Comparison of ENCODE assay signal across 20 cellular contexts in the genomic region with DNA sequence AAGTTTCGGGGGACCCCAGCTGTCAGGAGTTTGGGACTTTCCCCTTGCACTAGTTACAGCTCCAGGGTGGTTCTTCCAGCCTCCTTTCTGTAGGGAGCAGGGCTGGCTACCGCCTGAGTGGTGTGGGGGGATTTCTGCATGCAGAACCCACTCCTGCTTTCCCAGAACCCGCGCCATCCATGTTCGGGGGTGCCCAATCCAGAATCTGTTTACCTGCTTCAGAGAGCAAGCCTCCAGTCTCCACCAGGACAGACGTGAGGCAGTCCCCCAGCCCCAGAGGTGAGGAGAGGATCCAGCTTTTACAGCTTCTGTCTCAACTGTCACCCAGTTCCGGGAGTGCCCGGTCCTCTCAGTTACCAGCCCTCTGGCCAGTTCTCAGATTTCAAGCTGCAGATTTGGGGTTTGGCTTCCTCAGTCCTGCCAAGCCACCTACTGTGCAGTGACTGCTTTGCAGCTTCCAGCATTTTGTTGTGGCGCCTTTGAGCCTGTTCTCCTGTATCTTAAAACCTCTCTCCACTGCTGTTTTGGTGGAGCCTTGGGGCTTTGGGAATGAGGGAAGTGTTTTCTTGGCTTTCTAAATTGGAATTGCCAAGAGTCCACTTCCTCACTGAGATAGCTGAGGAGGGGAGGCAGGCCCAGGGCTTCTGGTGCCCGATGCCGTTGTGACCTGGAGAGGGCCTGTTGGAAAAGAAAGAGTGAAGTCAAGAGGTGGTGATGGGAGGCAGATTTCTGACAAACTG.
A peak's percentile ranks its signal among the peaks of the same experiment; 100 is the strongest.
DNase-seq lines count a peak whose midpoint lies in the region; ATAC-seq, FAIRE-seq and TF ChIP-seq lines count a peak whose summit lies in the region.
"Had no signal": no experiment of that assay in that cellular context is flagged by ENCODE, and none has a peak within 500 bp of the region (broad histone marks: within the 10 kb centered on the region; RNA-seq: fewer than 3 reads in every experiment).

No MANE protein-coding gene starts in this region.

- TF ChIP-seq POLR2A in endothelial cell of umbilical vein (IDR thresholded peaks at IDR 0.05; ENCODE audit: low read depth, low read length) = no peak

- H3K27me3 Mint-ChIP-seq in glutamatergic neuron (ENCODE audit: unreplicated experiment) = peaks cover 5% of the 10 kb centered on the region
- H3K27me3 Mint-ChIP-seq: activated CD8-positive, alpha-beta memory T cell treated with anti-CD3 and anti-CD28 coated beads, Interleukin-2, amount 10 ng/mL, durations not matched to agents 7 days and 5 days had no signal

- ATAC-seq in Right ventricle myocardium inferior (peak; percentile 34), upper lobe of right lung (no peak), HG03354 (IDR thresholded peaks at IDR 0.05; ENCODE audit: poor library complexity, severe bottlenecking, unreplicated experiment) (no peak)
- ATAC-seq: activated CD8-positive, alpha-beta memory T cell treated with anti-CD3 and anti-CD28 coated beads, Interleukin-2, amount 10 ng/mL, durations not matched to agents 7 days and 5 days; effector memory CD8-positive, alpha-beta T cell; gastroesophageal sphincter had no signal

- dilution Hi-C loops in endothelial cell of umbilical vein (cut with MboI; ENCODE audit: extremely low pct_ligation_motif_present, low sequenced_read_pairs) = no loop called here

- no peaks in the 10 kb centered on the region for H3K9me3 ChIP-seq in endothelial cell of umbilical vein (replicated peaks; ENCODE audit: control insufficient read depth, insufficient read depth, low read length)
- no peaks in the 10 kb centered on the region for H3K9me3 ChIP-seq in upper lobe of right lung
- H3K9me3 ChIP-seq: neutrophil had no signal

- H3K27me3 ChIP-seq in endothelial cell of umbilical vein (ENCODE audit: control insufficient read depth in 2 of 2, insufficient read depth in 2 of 2, low read length in 2 of 2) (no peaks in the 10 kb centered on the region), upper lobe of right lung (peaks cover 4% of the 10 kb centered on the region)
- H3K27me3 ChIP-seq: neutrophil had no signal

- peak overlapping the region; percentile 38 for H2AFZ ChIP-seq in endothelial cell of umbilical vein (ENCODE audit: low read depth, low read length)

- H3K27ac ChIP-seq in endothelial cell of umbilical vein (ENCODE audit: insufficient read depth, low read depth, low read length) (no peak overlapping the region), upper lobe of right lung (no peak overlapping the region)
- H3K27ac ChIP-seq: gastroesophageal sphincter, neutrophil had no signal

- H3K9me1 ChIP-seq in endothelial cell of umbilical vein (replicated peaks; ENCODE audit: control insufficient read depth, extremely low read depth, insufficient read depth, low read length) = no peaks in the 10 kb centered on the region

- peaks cover 20% of the 10 kb centered on the region for H3K9me3 Mint-ChIP-seq in glutamatergic neuron (ENCODE audit: unreplicated experiment)
- H3K9me3 Mint-ChIP-seq: effector memory CD8-positive, alpha-beta T cell had no signal

- no peak for TF ChIP-seq CTCF in endothelial cell of umbilical vein (IDR thresholded peaks at IDR 0.05; ENCODE audit: extremely low read depth in 1 of 2, insufficient read depth in 1 of 2, low read depth in 1 of 2, low read length in 2 of 2)
- TF ChIP-seq CTCF in upper lobe of right lung (IDR thresholded peaks at IDR 0.05) = peak; percentile 5
- TF ChIP-seq CTCF in glutamatergic neuron (IDR thresholded peaks at IDR 0.05; ENCODE audit: partially characterized antibody, unreplicated experiment) = no peak

- BruUV-seq in endothelial cell of umbilical vein (replicated peaks; lab: Mats Ljungman, UMichigan) = no TSS peak

- H3K79me2 ChIP-seq in endothelial cell of umbilical vein (ENCODE audit: control insufficient read depth, insufficient read depth, low read length) = no peaks in the 10 kb centered on the region

- H3K36me3 Mint-ChIP-seq in glutamatergic neuron (ENCODE audit: unreplicated experiment) = peaks cover 11% of the 10 kb centered on the region
- H3K36me3 Mint-ChIP-seq: activated CD8-positive, alpha-beta memory T cell treated with anti-CD3 and anti-CD28 coated beads, Interleukin-2, amount 10 ng/mL, durations not matched to agents 7 days and 5 days; brain had no signal

- no peaks in the 10 kb centered on the region for H4K20me1 ChIP-seq in endothelial cell of umbilical vein (replicated peaks; ENCODE audit: control insufficient read depth, extremely low read depth, insufficient read depth, low read length)

- no peak overlapping the region for H3K4me3 Mint-ChIP-seq in glutamatergic neuron (ENCODE audit: unreplicated experiment)
- H3K4me3 Mint-ChIP-seq: activated CD8-positive, alpha-beta memory T cell treated with anti-CD3 and anti-CD28 coated beads, Interleukin-2, amount 10 ng/mL, durations not matched to agents 7 days and 5 days; brain; effector memory CD8-positive, alpha-beta T cell had no signal

- FAIRE-seq in endothelial cell of umbilical vein (lab: Jason Lieb, UNC) = no peak

- H3K4me2 ChIP-seq in endothelial cell of umbilical vein (ENCODE audit: insufficient read depth, low read length) = no peak overlapping the region

- no peaks in the 10 kb centered on the region for H3K36me3 ChIP-seq in endothelial cell of umbilical vein (ENCODE audit: control insufficient read depth in 2 of 2, extremely low read depth in 1 of 2, insufficient read depth in 2 of 2, low read length in 2 of 2)
- no peaks in the 10 kb centered on the region for H3K36me3 ChIP-seq in upper lobe of right lung
- H3K36me3 ChIP-seq: gastroesophageal sphincter, neutrophil had no signal

- H3K9ac ChIP-seq in endothelial cell of umbilical vein (replicated peaks; ENCODE audit: extremely low read depth, insufficient read depth, low read length) = no peak overlapping the region

- H3K4me1 ChIP-seq in endothelial cell of umbilical vein (ENCODE audit: control insufficient read depth, extremely low read depth, insufficient read depth, low read length) (no peaks in the 10 kb centered on the region), upper lobe of right lung (no peaks in the 10 kb centered on the region)
- H3K4me1 ChIP-seq: gastroesophageal sphincter had no signal

- no peak for DNase-seq in Right ventricle myocardium inferior (ENCODE audit: missing footprints)
- no peak for DNase-seq in cardiac septum (ENCODE audit: low spot score)
- peak; percentile 51 for DNase-seq in NCI-H510A treated with DMSO at 0.1 percent for 48 hours (lab: John Stamatoyannopoulos, UW)
- no peak for DNase-seq in endothelial cell of umbilical vein (ENCODE audit: low read depth, low spot score)
- DNase-seq in upper lobe of right lung = peak; percentile 40
- no peak for DNase-seq in glutamatergic neuron
- DNase-seq in NCI-H446 treated with DMSO at 0.1 percent for 48 hours (lab: John Stamatoyannopoulos, UW) = no peak
- DNase-seq: activated CD4-positive, CD25-positive, alpha-beta regulatory T cell; activated CD8-positive, alpha-beta memory T cell treated with anti-CD3 and anti-CD28 coated beads, Interleukin-2, amount 10 ng/mL, durations not matched to agents 7 days and 5 days; activated naive CD4-positive, alpha-beta T cell treated with Interleukin-2 at 50 U/mL for 16 hours; AML-193; DMS153; effector memory CD8-positive, alpha-beta T cell; GOT3; KG1; NCI-H187 had no signal

- CTCF ChIA-PET in endothelial cell of umbilical vein (lab: Charles Lee) = interaction anchor here (1.4 kb wide), 1 partner anchor 430 kb away, joined by 4 read pairs; no protein-coding TSS in a partner anchor

- no peaks in the 10 kb centered on the region for H3K4me1 Mint-ChIP-seq in glutamatergic neuron (ENCODE audit: low read depth, unreplicated experiment)
- H3K4me1 Mint-ChIP-seq: activated CD8-positive, alpha-beta memory T cell treated with anti-CD3 and anti-CD28 coated beads, Interleukin-2, amount 10 ng/mL, durations not matched to agents 7 days and 5 days had no signal

- no peak overlapping the region for H3K4me3 ChIP-seq in endothelial cell of umbilical vein (replicated peaks in 1 of 3; ENCODE audit: insufficient read depth in 1 of 3, low read depth in 1 of 3, low read length in 3 of 3)
- H3K4me3 ChIP-seq in upper lobe of right lung = no peak overlapping the region
- H3K4me3 ChIP-seq: gastroesophageal sphincter had no signal

- intact Hi-C loops in Right ventricle myocardium inferior (cut with DNase I) (no loop called here), cardiac septum (cut with DNase I) (no loop called here), endothelial cell of umbilical vein (cut with micrococcal nuclease) (no loop called here), upper lobe of right lung (cut with DNase I) (no loop called here)

- no peak overlapping the region for H3K27ac Mint-ChIP-seq in glutamatergic neuron (ENCODE audit: unreplicated experiment)
- H3K27ac Mint-ChIP-seq: activated CD8-positive, alpha-beta memory T cell treated with anti-CD3 and anti-CD28 coated beads, Interleukin-2, amount 10 ng/mL, durations not matched to agents 7 days and 5 days; brain; effector memory CD8-positive, alpha-beta T cell had no signal

- POLR2A ChIA-PET in endothelial cell of umbilical vein (lab: Charles Lee) = interaction anchor here (0.5 kb wide), 1 partner anchor 39 kb away, joined by 4 read pairs; no protein-coding TSS in a partner anchor

TF ChIP-seq in endothelial cell of umbilical vein, 7 proteins besides CTCF, POLR2A, EP300 and RAD21:
- TF ChIP-seq, protein P1, sequence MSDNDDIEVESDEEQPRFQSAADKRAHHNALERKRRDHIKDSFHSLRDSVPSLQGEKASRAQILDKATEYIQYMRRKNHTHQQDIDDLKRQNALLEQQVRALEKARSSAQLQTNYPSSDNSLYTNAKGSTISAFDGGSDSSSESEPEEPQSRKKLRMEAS (IDR thresholded peaks at IDR 0.05; ENCODE audit: insufficient read depth, insufficient read length) = no peak
- no peak for TF ChIP-seq EZH2 (IDR thresholded peaks at IDR 0.05; ENCODE audit: borderline replicate concordance, low read depth, low read length, severe bottlenecking)
- no peak for TF ChIP-seq POLR2AphosphoS5 (IDR thresholded peaks at IDR 0.05; ENCODE audit: insufficient read depth, low read depth, low read length)
- no peak for TF ChIP-seq FOS (IDR thresholded peaks at IDR 0.05; ENCODE audit: borderline replicate concordance, insufficient read depth, low read length)
- TF ChIP-seq MYC (IDR thresholded peaks at IDR 0.05; ENCODE audit: low read depth, low read length) = no peak
- no peak for TF ChIP-seq GATA2 (IDR thresholded peaks at IDR 0.05; ENCODE audit: insufficient read depth, insufficient read length, low read depth, low read length)
- TF ChIP-seq JUN (IDR thresholded peaks at IDR 0.05; ENCODE audit: borderline replicate concordance, insufficient read depth, insufficient read length, low read depth) = no peak

Comparison
In these comparisons a context has a peak if more than half of its experiments do, and no peak if none do; other contexts are left out.
1. DNase-seq: peak in NCI-H510A treated with DMSO at 0.1 percent for 48 hours (single experiment) and upper lobe of right lung (single experiment); none in Right ventricle myocardium inferior (single experiment), cardiac septum (single experiment), endothelial cell of umbilical vein (single experiment), glutamatergic neuron (single experiment) and NCI-H446 treated with DMSO at 0.1 percent for 48 hours (single experiment).